Comparison of ENCODE assay signal across 1 cellular context in genomic region chr19:49451430-49452181, GRCh38.
A peak's percentile ranks its signal among the peaks of the same experiment; 100 is the strongest.
TF ChIP-seq lines count a peak whose summit lies in the region.

TSS of gene PIH1D1 (minus strand) at chr19:49451814. CDS start at chr19:49451574, 240 bp downstream.

TF ChIP-seq in HepG2, 621 proteins besides CTCF, POLR2A, EP300 and RAD21 (continued from another document and continues in another):
- TF ChIP-seq ZNF687 (CRISPR knock-in tag; IDR thresholded peaks at IDR 0.05) (peak; percentile 86), NFYC (CRISPR knock-in tag; IDR thresholded peaks at IDR 0.05) (no peak; the same call in 1 of the 2 replicates), BCLAF1 (IDR thresholded peaks at IDR 0.05) (no peak), ZBTB10 (CRISPR knock-in tag; IDR thresholded peaks at IDR 0.05; ENCODE audit: borderline replicate concordance) (no peak), SP1 (IDR thresholded peaks at IDR 0.05) (no peak), SP1 (CRISPR knock-in tag; IDR thresholded peaks at IDR 0.05) (peak; percentile 75), AKNA (CRISPR knock-in tag; IDR thresholded peaks at IDR 0.05; ENCODE audit: borderline replicate concordance) (no peak), TGIF2 (CRISPR knock-in tag; IDR thresholded peaks at IDR 0.05) (no peak), ZNF549 (CRISPR knock-in tag; IDR thresholded peaks at IDR 0.05) (no peak), SMC3 (IDR thresholded peaks at IDR 0.05; ENCODE audit: low read length) (no peak; the same call in 1 of the 2 replicates), GATAD2A (CRISPR knock-in tag; IDR thresholded peaks at IDR 0.05) (0 out of 2 replicates have a peak, but pooled peaks have one; percentile 31), GMEB2 (CRISPR knock-in tag; IDR thresholded peaks at IDR 0.05; ENCODE audit: low read depth) (peak; percentile 72; the same call in 1 of the 2 replicates), TEAD3 (CRISPR knock-in tag; optimal IDR thresholded peaks at IDR 0.05; ENCODE audit: borderline replicate concordance) (peak; percentile 77), ZUFSP (CRISPR knock-in tag; IDR thresholded peaks at IDR 0.05; ENCODE audit: borderline replicate concordance) (no peak), PLRG1 (conservative IDR thresholded peaks at IDR 0.05) (no peak), FUBP1 (CRISPR knock-in tag; IDR thresholded peaks at IDR 0.05; ENCODE audit: borderline replicate concordance) (no peak), ETV5 (CRISPR knock-in tag; IDR thresholded peaks at IDR 0.05; ENCODE audit: borderline replicate concordance) (peak; percentile 91), POGZ (CRISPR knock-in tag; IDR thresholded peaks at IDR 0.05) (0 out of 2 replicates have a peak, but pooled peaks have one; percentile 15), ZNF34 (CRISPR knock-in tag; IDR thresholded peaks at IDR 0.05; ENCODE audit: borderline replicate concordance) (no peak), ZNF441 (CRISPR knock-in tag; IDR thresholded peaks at IDR 0.05; ENCODE audit: borderline replicate concordance) (0 out of 2 replicates have a peak, but pooled peaks have one; percentile 52), ZNF614 (CRISPR knock-in tag; IDR thresholded peaks at IDR 0.05; ENCODE audit: borderline replicate concordance) (peak; percentile 76; the same call in 1 of the 2 replicates), ZNF530 (CRISPR knock-in tag; IDR thresholded peaks at IDR 0.05; ENCODE audit: low read depth) (no peak), ZNF343 (CRISPR knock-in tag; IDR thresholded peaks at IDR 0.05) (no peak), PRPF4 (IDR thresholded peaks at IDR 0.05; ENCODE audit: low read depth, low read length, poor library complexity, severe bottlenecking) (no peak), IKZF4 (CRISPR knock-in tag; IDR thresholded peaks at IDR 0.05; ENCODE audit: borderline replicate concordance, low read depth, not compliant biosample characterization) (no peak), SP140L (CRISPR knock-in tag; IDR thresholded peaks at IDR 0.05; ENCODE audit: borderline replicate concordance) (no peak), HIC2 (CRISPR knock-in tag; IDR thresholded peaks at IDR 0.05; ENCODE audit: low read depth) (no peak), MTF1 (CRISPR knock-in tag; IDR thresholded peaks at IDR 0.05) (0 out of 2 replicates have a peak, but pooled peaks have one; percentile 29), ZNF484 (CRISPR knock-in tag; IDR thresholded peaks at IDR 0.05; ENCODE audit: borderline replicate concordance, low read depth) (no peak), ZBTB25 (CRISPR knock-in tag; IDR thresholded peaks at IDR 0.05) (peak; percentile 60; the same call in 1 of the 2 replicates), ZSCAN30 (CRISPR knock-in tag; IDR thresholded peaks at IDR 0.05) (no peak), NR1H2 (CRISPR knock-in tag; IDR thresholded peaks at IDR 0.05; ENCODE audit: borderline replicate concordance, low read depth) (no peak)
